23 cellular contexts compared by ENCODE assay signal in the genomic region with DNA sequence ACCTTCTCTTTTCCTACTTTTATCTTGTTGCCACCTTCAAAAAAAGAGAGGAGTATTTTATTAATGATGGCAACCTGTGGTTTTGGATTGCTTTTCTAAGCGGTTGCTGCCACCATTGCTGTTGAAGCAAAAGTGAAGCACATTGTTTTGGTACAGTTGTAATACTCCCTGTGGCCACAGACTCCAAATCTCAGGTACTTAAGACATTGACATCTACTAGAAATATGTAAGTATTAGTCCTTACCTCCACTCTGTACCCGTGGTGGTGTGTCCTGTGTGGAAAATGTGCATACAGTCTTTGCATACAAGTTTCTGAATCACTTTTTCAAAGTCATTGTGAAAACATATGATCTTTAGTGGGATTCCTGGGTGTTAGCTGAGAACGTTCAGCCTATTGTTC.
DNase-seq lines count a peak whose midpoint lies in the region; ATAC-seq and FAIRE-seq lines count a peak whose summit lies in the region.
"Had no signal": no experiment of that assay in that cellular context is flagged by ENCODE, and none has a peak within 500 bp of the region (broad histone marks: within the 10 kb centered on the region; RNA-seq: fewer than 3 reads in every experiment).

No MANE protein-coding gene starts in this region.

- no peaks in the 10 kb centered on the region for H3K4me1 ChIP-seq in small intestine (ENCODE audit: control insufficient read depth in 2 of 2, insufficient read depth in 1 of 2, low read depth in 1 of 2, low read length in 1 of 2)
- H3K4me1 ChIP-seq: spleen, thyroid gland had no signal

- FAIRE-seq in small intestine (lab: Jason Lieb, UNC), result no peak
- FAIRE-seq: colon, G401.6, GM12892 had no signal

- H3K4me3 ChIP-seq in small intestine (ENCODE audit: low read depth in 1 of 2, low read length in 2 of 2), result no peak overlapping the region
- H3K4me3 ChIP-seq: spleen, thyroid gland had no signal

- ATAC-seq in HG03175 (IDR thresholded peaks at IDR 0.05; ENCODE audit: unreplicated experiment) (peak; percentile 38), GM18907 (IDR thresholded peaks at IDR 0.05; ENCODE audit: unreplicated experiment) (no peak)
- ATAC-seq in activated T-cell treated with anti-CD3 and anti-CD28 coated beads, Interleukin-2, amount 50 U/mL, for 4 hours, result peak; percentile 50 to 58
- peak; percentile 72 for ATAC-seq in stimulated activated effector memory CD8-positive, alpha-beta T cell treated with anti-CD3 and anti-CD28 coated beads, Interleukin-12 subunit alpha, Interleukin-12 subunit beta, amount 100 ng/mL, for 72 hours
- ATAC-seq: Right ventricle myocardium inferior; stimulated activated memory B cell treated with anti-CD40 and anti-IgM and Interleukin-4, amounts not matched to agents 10 μg/mL and 1 μg/mL and 100 μg/mL, for 72 hours had no signal

- CTCF ChIA-PET in activated naive CD4-positive, alpha-beta T cell treated with anti-CD3 and anti-CD28 coated beads for 36 hours (lab: Charles Lee), result interaction anchor here (0.5 to 3.1 kb wide), 5 partner anchors 34 to 401 kb away, joined by 3 to 12 read pairs (median 4); no protein-coding TSS in a partner anchor

- no peaks in the 10 kb centered on the region for H3K27me3 Mint-ChIP-seq in activated naive CD4-positive, alpha-beta T cell treated with anti-CD3 and anti-CD28 coated beads for 36 hours (ENCODE audit: low read depth)
- no peaks in the 10 kb centered on the region for H3K27me3 Mint-ChIP-seq in activated T-cell treated with anti-CD3 and anti-CD28 coated beads, Interleukin-2, amount 50 U/mL, for 4 hours (ENCODE audit: low read depth)

- H3K36me3 ChIP-seq in small intestine (ENCODE audit: control insufficient read depth in 2 of 2, insufficient read depth in 2 of 2, low read length in 2 of 2), result no peaks in the 10 kb centered on the region
- H3K36me3 ChIP-seq: spleen, thyroid gland had no signal

- no peaks in the 10 kb centered on the region for H3K9me3 ChIP-seq in small intestine (ENCODE audit: control insufficient read depth, low read depth)
- H3K9me3 ChIP-seq: thyroid gland had no signal

- H3K27ac ChIP-seq in small intestine (ENCODE audit: low read depth in 1 of 2, low read length in 1 of 2), result no peak overlapping the region
- H3K27ac ChIP-seq: KMS-11, spleen, thyroid gland had no signal

- intact Hi-C loops in activated naive CD4-positive, alpha-beta T cell treated with anti-CD3 and anti-CD28 coated beads for 36 hours (cut with micrococcal nuclease), result no loop called here

- DNase-seq in activated naive CD4-positive, alpha-beta T cell treated with anti-CD3 and anti-CD28 coated beads for 36 hours, result peak; percentile 10
- DNase-seq in activated naive CD4-positive, alpha-beta T cell (lab: John Stamatoyannopoulos, UW), result no peak
- no peak for DNase-seq in activated T-cell treated with anti-CD3 and anti-CD28 coated beads, Interleukin-2, amount 50 U/mL, for 4 hours
- no peak for DNase-seq in stimulated activated effector memory CD8-positive, alpha-beta T cell treated with anti-CD3 and anti-CD28 coated beads, Interleukin-12 subunit alpha, Interleukin-12 subunit beta, amount 100 ng/mL, for 72 hours (ENCODE audit: low spot score in 2 of 2)
- DNase-seq in small intestine, result no peak
- no peak for DNase-seq in activated CD4-positive, CD25-positive, alpha-beta regulatory T cell (lab: John Stamatoyannopoulos, UW)
- DNase-seq: H7, mammary epithelial cell, NCI-H1105, NCI-H2081 treated with DMSO at 0.1 percent for 48 hours, NCI-H510A, occipital lobe, spleen, SW 1271, thyroid gland had no signal

- 78 to 86% (median 84%) methylated on average over 3 of the region's 3 CpGs for WGBS in small intestine, 3 donors

- H3K4me3 Mint-ChIP-seq in activated naive CD4-positive, alpha-beta T cell treated with anti-CD3 and anti-CD28 coated beads for 36 hours, result no peak overlapping the region
- H3K4me3 Mint-ChIP-seq in activated T-cell treated with anti-CD3 and anti-CD28 coated beads, Interleukin-2, amount 50 U/mL, for 4 hours, result no peak overlapping the region
- H3K4me3 Mint-ChIP-seq in stimulated activated effector memory CD8-positive, alpha-beta T cell treated with anti-CD3 and anti-CD28 coated beads, Interleukin-12 subunit alpha, Interleukin-12 subunit beta, amount 100 ng/mL, for 72 hours, result no peak overlapping the region
- H3K4me3 Mint-ChIP-seq: stimulated activated memory B cell treated with anti-CD40 and anti-IgM and Interleukin-4, amounts not matched to agents 10 μg/mL and 1 μg/mL and 100 μg/mL, for 72 hours had no signal

- H3K36me3 Mint-ChIP-seq in activated naive CD4-positive, alpha-beta T cell treated with anti-CD3 and anti-CD28 coated beads for 36 hours (ENCODE audit: low read depth), result no peaks in the 10 kb centered on the region
- peaks cover 3% of the 10 kb centered on the region for H3K36me3 Mint-ChIP-seq in activated T-cell treated with anti-CD3 and anti-CD28 coated beads, Interleukin-2, amount 50 U/mL, for 4 hours (ENCODE audit: insufficient read depth)
- H3K36me3 Mint-ChIP-seq in stimulated activated effector memory CD8-positive, alpha-beta T cell treated with anti-CD3 and anti-CD28 coated beads, Interleukin-12 subunit alpha, Interleukin-12 subunit beta, amount 100 ng/mL, for 72 hours, result no peaks in the 10 kb centered on the region

- peaks cover 10% of the 10 kb centered on the region for H3K9me3 Mint-ChIP-seq in activated naive CD4-positive, alpha-beta T cell treated with anti-CD3 and anti-CD28 coated beads for 36 hours
- peaks cover 14% of the 10 kb centered on the region for H3K9me3 Mint-ChIP-seq in activated T-cell treated with anti-CD3 and anti-CD28 coated beads, Interleukin-2, amount 50 U/mL, for 4 hours
- H3K9me3 Mint-ChIP-seq in stimulated activated effector memory CD8-positive, alpha-beta T cell treated with anti-CD3 and anti-CD28 coated beads, Interleukin-12 subunit alpha, Interleukin-12 subunit beta, amount 100 ng/mL, for 72 hours, result no peaks in the 10 kb centered on the region

- H3K4me1 Mint-ChIP-seq in activated naive CD4-positive, alpha-beta T cell treated with anti-CD3 and anti-CD28 coated beads for 36 hours (ENCODE audit: low read depth), result peaks cover 16% of the 10 kb centered on the region
- peaks cover 6% of the 10 kb centered on the region for H3K4me1 Mint-ChIP-seq in activated T-cell treated with anti-CD3 and anti-CD28 coated beads, Interleukin-2, amount 50 U/mL, for 4 hours (ENCODE audit: low read depth)
- peaks cover 12% of the 10 kb centered on the region for H3K4me1 Mint-ChIP-seq in stimulated activated effector memory CD8-positive, alpha-beta T cell treated with anti-CD3 and anti-CD28 coated beads, Interleukin-12 subunit alpha, Interleukin-12 subunit beta, amount 100 ng/mL, for 72 hours
- H3K4me1 Mint-ChIP-seq: stimulated activated memory B cell treated with anti-CD40 and anti-IgM and Interleukin-4, amounts not matched to agents 10 μg/mL and 1 μg/mL and 100 μg/mL, for 72 hours had no signal

- no peaks in the 10 kb centered on the region for H3K27me3 ChIP-seq in small intestine (ENCODE audit: control insufficient read depth in 2 of 2, insufficient read depth in 2 of 2, low read length in 2 of 2)
- H3K27me3 ChIP-seq: spleen, thyroid gland had no signal

- H3K27ac Mint-ChIP-seq in activated naive CD4-positive, alpha-beta T cell treated with anti-CD3 and anti-CD28 coated beads for 36 hours, result no peak overlapping the region
- no peak overlapping the region for H3K27ac Mint-ChIP-seq in stimulated activated effector memory CD8-positive, alpha-beta T cell treated with anti-CD3 and anti-CD28 coated beads, Interleukin-12 subunit alpha, Interleukin-12 subunit beta, amount 100 ng/mL, for 72 hours
- H3K27ac Mint-ChIP-seq: stimulated activated memory B cell treated with anti-CD40 and anti-IgM and Interleukin-4, amounts not matched to agents 10 μg/mL and 1 μg/mL and 100 μg/mL, for 72 hours had no signal
